Comparison of ENCODE assay signal across 7 cellular contexts in the genomic region with DNA sequence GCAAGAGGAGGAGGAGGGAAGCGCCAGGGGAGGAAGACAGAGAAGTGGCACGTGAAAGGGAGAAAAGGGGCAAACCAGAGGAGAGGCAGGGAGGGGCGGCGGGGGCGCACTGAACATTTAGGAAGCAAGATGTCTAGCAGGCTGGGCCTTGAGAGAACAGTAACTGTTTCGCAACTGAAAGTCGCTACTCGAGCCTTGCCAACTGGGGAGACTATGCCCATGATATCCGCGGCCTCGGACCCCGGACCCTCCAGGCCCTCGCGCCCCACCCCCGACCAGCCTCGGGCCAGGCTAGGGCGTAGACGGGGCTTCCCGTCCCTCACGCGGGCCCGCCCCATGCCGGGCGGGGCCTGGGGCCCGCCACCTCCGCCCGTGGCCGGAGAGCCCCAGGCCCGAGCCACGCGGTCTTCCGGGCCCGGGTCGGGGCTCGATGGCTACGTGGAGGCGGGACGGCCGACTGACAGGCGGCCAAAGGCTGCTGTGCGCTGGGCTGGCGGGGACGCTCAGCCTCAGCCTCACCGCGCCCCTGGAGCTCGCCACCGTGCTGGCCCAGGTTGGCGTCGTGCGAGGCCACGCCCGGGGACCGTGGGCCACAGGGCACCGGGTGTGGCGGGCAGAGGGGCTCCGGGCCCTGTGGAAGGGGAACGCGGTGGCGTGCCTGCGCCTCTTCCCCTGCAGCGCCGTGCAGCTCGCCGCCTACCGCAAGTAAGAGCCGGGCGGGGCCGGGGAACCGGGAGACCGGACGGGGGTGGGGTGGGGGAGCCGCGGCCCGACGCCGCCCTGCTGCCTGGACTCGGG. TPM values are rescaled to one million over a fixed set of nuclear protein-coding genes. Genes with fewer than 3 reads are reported as not detected.
DNase-seq lines count a peak whose midpoint lies in the region; ATAC-seq and TF ChIP-seq lines count a peak whose summit lies in the region.

Gene SLC25A43, plus strand, starts transcription at position 363 of the 798 bp plus-strand sequence. Its CDS starts 68 bp downstream, at position 431.

- no peaks in the 10 kb centered on the region for H3K9me3 ChIP-seq in Loucy (ENCODE audit: insufficient read depth, low read depth, low read length)
- no peaks in the 10 kb centered on the region for H3K9me3 ChIP-seq in transverse colon

- 36% methylated on average over 64 of the region's 77 CpGs; no CpG with 5 or more reads in 1 of the 2 donors for WGBS in transverse colon (ENCODE audit: low coverage in 1 of 2), 2 donors

- H3K27me3 Mint-ChIP-seq in naive B cell = no peaks in the 10 kb centered on the region

- H3K4me3 ChIP-seq in H7 (ENCODE audit: insufficient read depth, low read depth, low read length) (peak within 1 kb of the TSS; percentile 63), Loucy (ENCODE audit: low read length, poor library complexity, severe bottlenecking) (peak within 1 kb of the TSS; percentile 79), transverse colon (peak within 1 kb of the TSS; percentile 62 to 76 (median 71))

- peaks cover 12% of the 10 kb centered on the region; the same call in 1 of the 2 replicates for H3K79me2 ChIP-seq in Loucy (ENCODE audit: insufficient read depth, low read length)

- H3K27ac Mint-ChIP-seq in naive B cell = peak within 1 kb of the TSS; percentile 86 to 93 (median 88)

- peak within 1 kb of the TSS; percentile 76 for H3K9ac ChIP-seq in Loucy (ENCODE audit: low read depth, low read length, poor library complexity, severe bottlenecking)

- H3K4me3 Mint-ChIP-seq in naive B cell = peak within 1 kb of the TSS; percentile 83 to 98 (median 92)

- peak within 1 kb of the TSS; percentile 89 to 94 (median 91) for H3K27ac ChIP-seq in transverse colon

- H4K20me1 ChIP-seq in Loucy (ENCODE audit: insufficient read depth, low read length, poor library complexity, severe bottlenecking) = no peaks in the 10 kb centered on the region

- intact Hi-C loops in transverse colon (cut with DNase I; ENCODE audit: low total_unique reads) = no loop called here

- no peaks in the 10 kb centered on the region for H3F3A ChIP-seq in Loucy (ENCODE audit: low read depth)

- H3K4me2 ChIP-seq in Loucy (ENCODE audit: low read depth, low read length, poor library complexity, severe bottlenecking) = peak within 1 kb of the TSS; percentile 98

- DNase-seq in GM13976 (ENCODE audit: low spot score) (peak; percentile 87), H7 (peak; percentile 87), activated T-cell treated with anti-CD3 and anti-CD28 coated beads for 4 hours (peak; percentile 9), naive B cell (peak; percentile 17), transverse colon (peak; percentile 57)

- ATAC-seq in esophagus mucosa (peak; percentile 72), naive B cell (ENCODE audit: low read depth in 2 of 2) (peak; percentile 79 to 81)

- H3K4me1 Mint-ChIP-seq in naive B cell = peaks cover 7 to 27% (median 14%) of the 10 kb centered on the region in 3 donors

- no peak for TF ChIP-seq EP300 in transverse colon (IDR thresholded peaks at IDR 0.05; ENCODE audit: low read depth)

- H3K36me3 ChIP-seq in H7 (replicated peaks; ENCODE audit: control insufficient read depth, insufficient read depth, low read length) (no peaks in the 10 kb centered on the region), Loucy (ENCODE audit: insufficient read depth, low read length) (no peaks in the 10 kb centered on the region), transverse colon (no peaks in the 10 kb centered on the region)

- in situ Hi-C loops in GM13976 (cut with MboI; ENCODE audit: low sequenced_read_pairs, unreplicated experiment) (no loop called here), transverse colon (cut with MboI; ENCODE audit: low pct_ligation_motif_present in 1 of 4, low pct_unique_long_range_greater_than_20kb in 1 of 4, low sequenced_read_pairs in 3 of 4) (no loop called here)

- H3K9me3 Mint-ChIP-seq in naive B cell = no peaks in the 10 kb centered on the region

- peak; percentile 42 for TF ChIP-seq POLR2A in transverse colon (IDR thresholded peaks at IDR 0.05)

- no peaks in the 10 kb centered on the region for H3K9me2 ChIP-seq in Loucy (replicated peaks; ENCODE audit: low read depth, low read length)

- peaks cover 21% of the 10 kb centered on the region for H3K4me1 ChIP-seq in Loucy (ENCODE audit: insufficient read depth, low read length, poor library complexity, severe bottlenecking)
- H3K4me1 ChIP-seq in transverse colon = peaks cover 0 to 18% (median 6%) of the 10 kb centered on the region in 4 donors

- H3K36me3 Mint-ChIP-seq in naive B cell = no peaks in the 10 kb centered on the region

- peak within 1 kb of the TSS; percentile 99 for H2AFZ ChIP-seq in Loucy (ENCODE audit: low read length)

- no peaks in the 10 kb centered on the region for H3K27me3 ChIP-seq in H7 (ENCODE audit: control insufficient read depth, insufficient read depth, low read length)
- no peaks in the 10 kb centered on the region for H3K27me3 ChIP-seq in Loucy (ENCODE audit: insufficient read depth, low read length, poor library complexity, severe bottlenecking)
- H3K27me3 ChIP-seq in transverse colon = no peaks in the 10 kb centered on the region

- TF ChIP-seq CTCF in GM13976 (IDR thresholded peaks at IDR 0.05; ENCODE audit: borderline replicate concordance, control extremely low read depth, extremely low read depth, insufficient read depth, missing control alignments) (no peak), Loucy (conservative IDR thresholded peaks at IDR 0.05; ENCODE audit: low read length) (no peak), transverse colon (IDR thresholded peaks at IDR 0.05) (no peak)

RNA-seq across cellular contexts. Expression of gene SLC25A43, which starts in this region (rescaled TPM):
- total RNA-seq in H7 (2014; rRNA removed; shearing (Covaris generic)) = 5.3 and 7.5 TPM in 2 replicates
- total RNA-seq in esophagus mucosa = 25.4 TPM
- polyA plus RNA-seq in naive B cell (ENCODE audit: low read depth in 6 of 6) = 10 to 100 TPM in 5 of 6 donors, 1 to 10 TPM in 1; 9.3 to 15.3 (median 12.5) TPM
- 10 to 100 TPM; 23.3 to 46.4 (median 43.4) TPM for total RNA-seq in transverse colon

Comparison
In these comparisons a context has a peak if more than half of its experiments do, and no peak if none do; other contexts are left out.
1. Peak in every context shown above with its lines: DNase-seq, ATAC-seq, H3K4me3 ChIP-seq and H3K27ac ChIP-seq.
2. DNase-seq: peak in every context shown above with its lines; median percentile 87 in GM13976; 87 in H7; 57 in transverse colon; 17 in naive B cell; 9 in activated T-cell treated with anti-CD3 and anti-CD28 coated beads for 4 hours.